ENCODE assay signal across 23 cellular contexts in the genomic region with DNA sequence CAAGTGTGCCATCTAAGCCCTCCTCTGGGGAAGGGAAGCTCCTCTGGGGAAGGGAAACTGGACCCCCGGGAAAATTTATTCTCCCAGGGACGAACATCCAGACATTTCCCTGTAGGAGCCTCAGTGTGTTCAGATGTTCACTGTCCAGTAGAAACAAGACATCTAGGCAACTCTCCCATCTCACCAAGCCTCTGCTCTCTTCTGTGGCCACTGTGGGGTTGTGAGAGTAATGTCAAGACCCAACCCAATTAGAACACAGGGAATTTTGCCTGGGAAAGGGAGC. TPM values are rescaled to one million over a fixed set of nuclear protein-coding genes. Genes with fewer than 3 reads are reported as not detected.
"Had no signal": no experiment of that assay in that cellular context is flagged by ENCODE, and none has a peak within 500 bp of the region (broad histone marks: within the 10 kb centered on the region; RNA-seq: fewer than 3 reads in every experiment).

No MANE protein-coding gene starts in this region.

- H3K9me3 ChIP-seq: adrenal gland, breast epithelium, colonic mucosa, lower lobe of right lung, ovary, prostate gland had no signal

- H3K4me1 ChIP-seq: breast epithelium, colonic mucosa, prostate gland had no signal

- H3K27ac ChIP-seq: adrenal gland, breast epithelium, colonic mucosa, lower lobe of right lung, prostate gland, VCaP had no signal

- FAIRE-seq: urothelium cell line had no signal

- H3K36me3 ChIP-seq: adrenal gland, breast epithelium, colonic mucosa, heart left ventricle, lower lobe of right lung, ovary, prostate gland, tibial nerve had no signal

- H3K27me3 ChIP-seq: breast epithelium, ovary had no signal

- ATAC-seq: lower lobe of right lung; naive thymus-derived CD8-positive, alpha-beta T cell; T-cell had no signal

- H3K36me3 Mint-ChIP-seq: activated naive CD8-positive, alpha-beta T cell had no signal

- DNase-seq: activated CD4-positive, alpha-beta T cell treated with anti-CD3 and anti-CD28 coated beads, Interleukin-2, amount 10 ng/mL, durations not matched to agents 7 days and 5 days; activated CD4-positive, CD25-positive, alpha-beta regulatory T cell treated with anti-CD3 and anti-CD28 coated beads, Interleukin-2, amount 50 U/mL, for 72 hours; activated naive CD4-positive, alpha-beta T cell; activated T-cell treated with anti-CD3 and anti-CD28 coated beads, Interleukin-2, amount 50 U/mL, for 1 hour; colonic mucosa; heart left ventricle; islet precursor cell; left cardiac atrium; lower lobe of right lung; naive thymus-derived CD8-positive, alpha-beta T cell; stimulated activated CD4-positive, alpha-beta T cell treated with anti-CD3 and anti-CD28 coated beads, Interleukin-12 subunit alpha, Interleukin-12 subunit beta, amount 100 ng/mL, for 4 hours; stimulated activated CD4-positive, alpha-beta T cell treated with anti-CD3 and anti-CD28 coated beads, Interleukin-4, amount 100 ng/mL, for 4 hours; substantia nigra; T-cell had no signal

- H3K27ac Mint-ChIP-seq: activated naive CD8-positive, alpha-beta T cell; naive thymus-derived CD8-positive, alpha-beta T cell had no signal

- H3K4me3 Mint-ChIP-seq: activated CD4-positive, alpha-beta T cell treated with anti-CD3 and anti-CD28 coated beads, Interleukin-2, amount 10 ng/mL, durations not matched to agents 7 days and 5 days; activated naive CD8-positive, alpha-beta T cell; naive thymus-derived CD8-positive, alpha-beta T cell; stimulated activated naive CD8-positive, alpha-beta T cell treated with anti-CD3 and anti-CD28 coated beads, Interleukin-15, Interleukin-2, amounts not matched to agents 100 ng/mL and 50 ng/mL, for 24 hours; T-cell had no signal

- H3K4me3 ChIP-seq: adrenal gland, breast epithelium, colonic mucosa, heart left ventricle, lower lobe of right lung, ovary, prostate gland, tibial nerve had no signal

RNA-seq across cellular contexts. Expression of gene PTGIS, which starts 3.6 kb away (rescaled TPM):
- total RNA-seq: naive thymus-derived CD8-positive, alpha-beta T cell had no signal
- polyA plus RNA-seq: naive thymus-derived CD8-positive, alpha-beta T cell had no signal
